Comparison of ENCODE assay signal across 8 cellular contexts in genomic region chrX:48897621-48898306, GRCh38. TPM values are rescaled to one million over a fixed set of nuclear protein-coding genes. Genes with fewer than 3 reads are reported as not detected.
DNase-seq lines count a peak whose midpoint lies in the region; ATAC-seq and TF ChIP-seq lines count a peak whose summit lies in the region.

Gene PQBP1, plus strand, starts transcription at chrX:48897930. Its CDS starts 580 bp downstream, at chrX:48898510.
Gene TIMM17B, minus strand, starts transcription at chrX:48897768. Its CDS starts 19 bp downstream, at chrX:48897749.

- H3K9me3 Mint-ChIP-seq in activated CD4-positive, alpha-beta memory T cell treated with anti-CD3 and anti-CD28 coated beads for 36 hours, result no peaks in the 10 kb centered on the region

- CTCF ChIA-PET in activated CD4-positive, alpha-beta memory T cell treated with anti-CD3 and anti-CD28 coated beads for 36 hours (lab: Charles Lee), result interaction anchor here (1.0 to 1.6 kb wide), 3 partner anchors 39 to 249 kb away, joined by 3 to 6 read pairs (median 4); no protein-coding TSS in a partner anchor

- peak within 1 kb of the TSS; percentile 46 to 83 (median 72) for H3K4me3 ChIP-seq in dorsolateral prefrontal cortex
- H3K4me3 ChIP-seq in right lobe of liver, result peak within 1 kb of the TSS; percentile 66 to 77 (median 66)

- no peaks in the 10 kb centered on the region for H3K4me1 ChIP-seq in right lobe of liver

- peak; percentile 94 for DNase-seq in CD1c-positive myeloid dendritic cell (ENCODE audit: extremely low spot score)
- peak; percentile 95 for DNase-seq in NCI-H82 treated with DMSO at 0.1 percent for 48 hours (lab: John Stamatoyannopoulos, UW; ENCODE audit: unreplicated experiment)
- peak; percentile 91 for DNase-seq in activated CD4-positive, alpha-beta memory T cell treated with anti-CD3 and anti-CD28 coated beads for 36 hours
- peak; percentile 79 to 95 (median 92) for DNase-seq in dorsolateral prefrontal cortex
- DNase-seq in right lobe of liver, result peak; percentile 88 to 92 (median 91)
- DNase-seq in stimulated activated CD4-positive, alpha-beta T cell treated with anti-CD3 and anti-CD28 coated beads, Interleukin-4, amount 100 ng/mL, for 4 hours, result peak; percentile 75 to 87

- peak within 1 kb of the TSS; percentile 79 for H3K4me3 Mint-ChIP-seq in activated CD4-positive, alpha-beta memory T cell treated with anti-CD3 and anti-CD28 coated beads for 36 hours

- peaks cover 16% of the 10 kb centered on the region for H3K4me1 Mint-ChIP-seq in activated CD4-positive, alpha-beta memory T cell treated with anti-CD3 and anti-CD28 coated beads for 36 hours (ENCODE audit: low read depth)

- peak; percentile 79 for TF ChIP-seq POLR2A in right lobe of liver (IDR thresholded peaks at IDR 0.05)

- H3K27ac Mint-ChIP-seq in activated CD4-positive, alpha-beta memory T cell treated with anti-CD3 and anti-CD28 coated beads for 36 hours, result peak within 1 kb of the TSS; percentile 88

- H3K27me3 Mint-ChIP-seq in activated CD4-positive, alpha-beta memory T cell treated with anti-CD3 and anti-CD28 coated beads for 36 hours, result no peaks in the 10 kb centered on the region

- POLR2A ChIA-PET in activated CD4-positive, alpha-beta memory T cell treated with anti-CD3 and anti-CD28 coated beads for 36 hours (lab: Charles Lee), result interaction anchor here (0.6 to 2.0 kb wide), 13 partner anchors 9 to 269 kb away, joined by 3 to 32 read pairs (median 5); partner anchors contain the start of genes GRIPAP1, SLC35A2 and SUV39H1

- H3K27me3 ChIP-seq in dorsolateral prefrontal cortex (peaks cover 0 to 50% (median 5%) of the 10 kb centered on the region in 45 donors), right lobe of liver (no peaks in the 10 kb centered on the region)

- H3K27ac ChIP-seq in dorsolateral prefrontal cortex (peak within 1 kb of the TSS in 58 of 59 donors; percentile 36 to 97 (median 88)), right lobe of liver (peak within 1 kb of the TSS; percentile 89 to 92 (median 91))

- intact Hi-C loops in activated CD4-positive, alpha-beta memory T cell treated with anti-CD3 and anti-CD28 coated beads for 36 hours (cut with micrococcal nuclease), result loop anchor here (1.0 to 10.0 kb wide), 4 partner anchors 14 to 146 kb away; partner anchors contain the start of genes HDAC6, PIM2, SLC35A2 and TFE3
- intact Hi-C loops in dorsolateral prefrontal cortex (cut with DNase I) (loop anchor here (2.0 to 10.0 kb wide), 3 partner anchors 95 to 163 kb away; partner anchors contain the start of gene HDAC6 (in 2 of the 2)), right lobe of liver (cut with DNase I) (no loop called here)

- peaks cover 0 to 20% (median 2%) of the 10 kb centered on the region in 4 donors for H3K36me3 ChIP-seq in right lobe of liver

- peak; percentile 82 for ATAC-seq in GM19438 (IDR thresholded peaks at IDR 0.05; ENCODE audit: low read depth, unreplicated experiment)
- ATAC-seq in HG03575 (IDR thresholded peaks at IDR 0.05; ENCODE audit: extremely low read depth, insufficient number of reproducible peaks, low FRiP score, unreplicated experiment), result peak; percentile 36
- ATAC-seq in right lobe of liver, result peak; percentile 92 to 94 (median 93)

- peak in 2 of 56 donors; percentile 12 to 13 for TF ChIP-seq CTCF in dorsolateral prefrontal cortex (IDR thresholded peaks at IDR 0.05 in 54 of 56, conservative IDR thresholded peaks at IDR 0.05 in 2 of 56; ENCODE audit: low read depth in 1 of 56, partially characterized antibody in 56 of 56)
- TF ChIP-seq CTCF in right lobe of liver (IDR thresholded peaks at IDR 0.05), result no peak

- no peaks in the 10 kb centered on the region for H3K9me3 ChIP-seq in right lobe of liver

- peaks cover 16% of the 10 kb centered on the region for H3K36me3 Mint-ChIP-seq in activated CD4-positive, alpha-beta memory T cell treated with anti-CD3 and anti-CD28 coated beads for 36 hours

- 36% methylated on average over 13 of the region's 49 CpGs for WGBS in right lobe of liver (ENCODE audit: insufficient coverage, low coverage, low lambda C conversion rate, missing lambda C conversion rate)

RNA-seq across cellular contexts. Expression of gene PQBP1, which starts in this region (rescaled TPM):
- 10 to 100 TPM; 85.0 to 85.5 TPM for total RNA-seq in activated CD4-positive, alpha-beta memory T cell treated with anti-CD3 and anti-CD28 coated beads for 36 hours
- total RNA-seq in dorsolateral prefrontal cortex, result 10 to 100 TPM; 42.9 to 91.7 (median 67.1) TPM
- total RNA-seq in right lobe of liver, result 10 to 100 TPM; 29.8 to 47.1 (median 35.7) TPM

RNA-seq across cellular contexts. Expression of gene TIMM17B, which starts in this region (rescaled TPM):
- 10 to 100 TPM; 83.8 to 86.6 TPM for total RNA-seq in activated CD4-positive, alpha-beta memory T cell treated with anti-CD3 and anti-CD28 coated beads for 36 hours
- total RNA-seq in dorsolateral prefrontal cortex (10 to 100 TPM; 22.3 to 50.4 (median 35.3) TPM), right lobe of liver (10 to 100 TPM; 18.2 to 29.5 (median 22.5) TPM)

Comparison
In these comparisons a context has a peak if more than half of its experiments do, and no peak if none do; other contexts are left out.
1. Peak in every context shown above with its lines: DNase-seq, ATAC-seq, H3K4me3 ChIP-seq and H3K27ac ChIP-seq.
2. ATAC-seq: peak in every context shown above with its lines; median percentile 93 in right lobe of liver; 82 in GM19438; 36 in HG03575.
3. intact Hi-C loops: an anchor here in activated CD4-positive, alpha-beta memory T cell treated with anti-CD3 and anti-CD28 coated beads for 36 hours (1.0 to 10.0 kb wide) and dorsolateral prefrontal cortex (2.0 to 10.0 kb wide); none called in right lobe of liver.